Comparison of ENCODE assay signal across 1 cellular context in genomic region chr7:98878365-98879197, GRCh38.
TF ChIP-seq lines count a peak whose summit lies in the region.

TSS of gene TRRAP (plus strand) at chr7:98878532. CDS start at chr7:98881151, 2,619 bp downstream.

TF ChIP-seq in HepG2, 621 proteins besides CTCF, POLR2A, EP300 and RAD21 (continued from another document):
- TF ChIP-seq ZMYM3 (CRISPR knock-in tag; IDR thresholded peaks at IDR 0.05) (no peak), ZNF430 (CRISPR knock-in tag; IDR thresholded peaks at IDR 0.05) (peak; percentile 47; the same call in 1 of the 2 replicates), ZNF547 (CRISPR knock-in tag; IDR thresholded peaks at IDR 0.05) (peak; percentile 74; the same call in 1 of the 2 replicates), ZNF546 (CRISPR knock-in tag; conservative IDR thresholded peaks at IDR 0.05) (0 out of 2 replicates have a peak, but pooled peaks have one; percentile 43), FOXM1 (CRISPR knock-in tag; IDR thresholded peaks at IDR 0.05) (peak; percentile 72; the same call in 1 of the 2 replicates), U2AF2 (IDR thresholded peaks at IDR 0.05; ENCODE audit: low read depth, low read length) (no peak), GABPB1 (CRISPR knock-in tag; IDR thresholded peaks at IDR 0.05) (peak; percentile 82), FOXO1 (CRISPR knock-in tag; IDR thresholded peaks at IDR 0.05) (peak; percentile 29; the same call in 1 of the 2 replicates), ATF2 (CRISPR knock-in tag; IDR thresholded peaks at IDR 0.05) (peak; percentile 14; the same call in 1 of the 2 replicates)
- TF ChIP-seq, protein P1, sequence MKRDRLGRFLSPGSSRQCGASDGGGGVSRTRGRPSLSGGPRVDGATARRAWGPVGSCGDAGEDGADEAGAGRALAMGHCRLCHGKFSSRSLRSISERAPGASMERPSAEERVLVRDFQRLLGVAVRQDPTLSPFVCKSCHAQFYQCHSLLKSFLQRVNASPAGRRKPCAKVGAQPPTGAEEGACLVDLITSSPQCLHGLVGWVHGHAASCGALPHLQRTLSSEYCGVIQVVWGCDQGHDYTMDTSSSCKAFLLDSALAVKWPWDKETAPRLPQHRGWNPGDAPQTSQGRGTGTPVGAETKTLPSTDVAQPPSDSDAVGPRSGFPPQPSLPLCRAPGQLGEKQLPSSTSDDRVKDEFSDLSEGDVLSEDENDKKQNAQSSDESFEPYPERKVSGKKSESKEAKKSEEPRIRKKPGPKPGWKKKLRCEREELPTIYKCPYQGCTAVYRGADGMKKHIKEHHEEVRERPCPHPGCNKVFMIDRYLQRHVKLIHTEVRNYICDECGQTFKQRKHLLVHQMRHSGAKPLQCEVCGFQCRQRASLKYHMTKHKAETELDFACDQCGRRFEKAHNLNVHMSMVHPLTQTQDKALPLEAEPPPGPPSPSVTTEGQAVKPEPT (CRISPR knock-in tag; IDR thresholded peaks at IDR 0.05; ENCODE audit: low read depth), result no peak
